1 cellular context compared by ENCODE assay signal in the genomic region with DNA sequence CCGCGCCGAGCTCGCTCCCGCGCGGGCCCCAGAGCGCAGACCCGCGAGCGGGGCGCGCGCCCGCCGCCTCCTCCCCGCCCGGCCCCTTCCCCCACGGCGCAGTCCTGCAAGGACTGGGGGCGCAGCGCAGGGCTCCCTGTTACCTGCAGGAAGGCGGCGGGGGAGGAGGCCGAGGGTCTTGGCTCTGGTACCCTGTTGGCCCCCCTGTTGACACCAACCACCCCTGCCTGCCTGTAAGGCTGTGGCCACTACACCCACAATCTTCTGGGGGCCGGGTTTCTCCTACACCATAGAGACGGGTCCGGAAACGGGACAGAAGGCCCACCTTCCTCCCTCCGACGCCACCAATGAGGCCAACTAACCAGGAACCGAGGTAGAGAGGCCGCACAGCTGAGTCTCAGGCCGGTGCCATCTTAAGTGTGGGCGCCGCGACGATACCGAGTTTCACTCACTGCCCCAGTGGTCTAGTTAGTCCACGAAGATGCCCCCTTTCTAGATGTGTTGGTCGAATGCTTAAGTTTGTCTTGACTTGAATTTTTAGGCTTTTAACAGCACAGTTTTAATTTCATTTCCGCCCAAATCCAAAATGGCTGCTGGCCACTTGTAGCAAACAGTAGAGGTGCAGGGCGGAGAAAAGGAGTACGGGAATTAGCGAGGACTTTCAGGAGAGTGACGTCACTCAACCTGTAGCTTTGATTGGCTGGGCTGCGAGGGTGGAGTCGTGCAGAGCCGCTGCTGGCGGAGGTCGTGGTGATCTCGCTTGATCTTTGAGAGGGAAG.
TF ChIP-seq lines count a peak whose summit lies in the region.

TSS of gene SCYL3 (minus strand) at position 252 of the 779 bp plus-strand sequence. CDS start 5,056 bp downstream, outside the sequence.

TF ChIP-seq in SK-N-SH, 30 proteins besides CTCF, POLR2A, EP300 and RAD21 (continued from another document):
- TF ChIP-seq, protein P1, sequence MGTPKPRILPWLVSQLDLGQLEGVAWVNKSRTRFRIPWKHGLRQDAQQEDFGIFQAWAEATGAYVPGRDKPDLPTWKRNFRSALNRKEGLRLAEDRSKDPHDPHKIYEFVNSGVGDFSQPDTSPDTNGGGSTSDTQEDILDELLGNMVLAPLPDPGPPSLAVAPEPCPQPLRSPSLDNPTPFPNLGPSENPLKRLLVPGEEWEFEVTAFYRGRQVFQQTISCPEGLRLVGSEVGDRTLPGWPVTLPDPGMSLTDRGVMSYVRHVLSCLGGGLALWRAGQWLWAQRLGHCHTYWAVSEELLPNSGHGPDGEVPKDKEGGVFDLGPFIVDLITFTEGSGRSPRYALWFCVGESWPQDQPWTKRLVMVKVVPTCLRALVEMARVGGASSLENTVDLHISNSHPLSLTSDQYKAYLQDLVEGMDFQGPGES (IDR thresholded peaks at IDR 0.05; ENCODE audit: low read depth, low read length) = no peak
- TF ChIP-seq TEAD4 (IDR thresholded peaks at IDR 0.05; ENCODE audit: borderline replicate concordance, insufficient read depth) (no peak), RXRA (IDR thresholded peaks at IDR 0.05; ENCODE audit: borderline replicate concordance, low read depth) (no peak), GABPA (IDR thresholded peaks at IDR 0.05; ENCODE audit: low read depth) (peak; percentile 88), SMC3 (IDR thresholded peaks at IDR 0.05; ENCODE audit: low read depth, low read length) (no peak), ELF1 (IDR thresholded peaks at IDR 0.05) (peak; percentile 99), GATA2 (CRISPR knock-in tag; IDR thresholded peaks at IDR 0.05) (no peak), MXI1 (IDR thresholded peaks at IDR 0.05; ENCODE audit: low read depth, low read length) (peak; percentile 75), TAF1 (IDR thresholded peaks at IDR 0.05; ENCODE audit: borderline replicate concordance, low read depth, low read length) (peak; percentile 62; the same call in 1 of the 2 replicates), NRF1 (IDR thresholded peaks at IDR 0.05; ENCODE audit: low read depth, low read length) (no peak), FOSL2 (IDR thresholded peaks at IDR 0.05; ENCODE audit: borderline replicate concordance, low read depth) (no peak), NFIC (IDR thresholded peaks at IDR 0.05; ENCODE audit: borderline replicate concordance) (no peak; the same call in 1 of the 2 replicates), YY1 (IDR thresholded peaks at IDR 0.05; ENCODE audit: low read depth) (peak; percentile 100), SIN3A (IDR thresholded peaks at IDR 0.05; ENCODE audit: borderline replicate concordance, low read depth, low read length) (peak; percentile 45; the same call in 1 of the 2 replicates), POLR2AphosphoS5 (IDR thresholded peaks at IDR 0.05; ENCODE audit: low read depth, low read length) (peak; percentile 88), JUND (IDR thresholded peaks at IDR 0.05) (no peak), FOXM1 (IDR thresholded peaks at IDR 0.05; ENCODE audit: low read depth) (no peak), REST (IDR thresholded peaks at IDR 0.05; ENCODE audit: low read depth, low read length) (peak; percentile 28; the same call in 1 of the 2 replicates), MAX (IDR thresholded peaks at IDR 0.05; ENCODE audit: low read depth) (peak; percentile 65), RFX5 (IDR thresholded peaks at IDR 0.05; ENCODE audit: low read length) (peak; percentile 95), FOXJ3 (CRISPR knock-in tag; IDR thresholded peaks at IDR 0.05) (no peak), RCOR1 (IDR thresholded peaks at IDR 0.05; ENCODE audit: low read length) (no peak)
- TF ChIP-seq, protein P2, sequence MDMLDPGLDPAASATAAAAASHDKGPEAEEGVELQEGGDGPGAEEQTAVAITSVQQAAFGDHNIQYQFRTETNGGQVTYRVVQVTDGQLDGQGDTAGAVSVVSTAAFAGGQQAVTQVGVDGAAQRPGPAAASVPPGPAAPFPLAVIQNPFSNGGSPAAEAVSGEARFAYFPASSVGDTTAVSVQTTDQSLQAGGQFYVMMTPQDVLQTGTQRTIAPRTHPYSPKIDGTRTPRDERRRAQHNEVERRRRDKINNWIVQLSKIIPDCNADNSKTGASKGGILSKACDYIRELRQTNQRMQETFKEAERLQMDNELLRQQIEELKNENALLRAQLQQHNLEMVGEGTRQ (IDR thresholded peaks at IDR 0.05; ENCODE audit: borderline replicate concordance, low read depth, low read length) = no peak
TF ChIP-seq in SK-N-SH: peak in this region for 13.
